ENCODE assay signal across 9 cellular contexts in the genomic region with DNA sequence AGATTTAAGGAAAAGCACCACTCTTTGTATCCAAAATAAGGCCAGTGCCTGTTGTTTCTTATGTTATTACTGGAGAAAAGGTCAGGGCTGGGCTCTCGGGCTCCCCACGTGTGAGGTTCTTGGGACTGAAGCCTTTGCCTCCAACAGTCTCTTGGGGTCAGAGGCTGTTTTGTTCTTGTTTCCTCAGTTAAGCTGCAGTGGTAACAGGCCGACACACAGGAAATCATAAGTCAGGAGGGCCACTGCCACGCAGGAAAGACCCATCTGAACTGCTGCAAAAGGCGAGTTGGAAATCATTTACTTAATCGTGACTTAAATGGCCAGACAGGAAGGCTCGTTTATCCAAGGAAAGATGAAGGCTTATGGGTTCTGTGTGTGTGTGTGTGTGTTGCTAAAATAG. TPM values are rescaled to one million over a fixed set of nuclear protein-coding genes. Genes with fewer than 3 reads are reported as not detected.
DNase-seq lines count a peak whose midpoint lies in the region; ATAC-seq, FAIRE-seq and TF ChIP-seq lines count a peak whose summit lies in the region.
"Had no signal": no experiment of that assay in that cellular context is flagged by ENCODE, and none has a peak within 500 bp of the region (broad histone marks: within the 10 kb centered on the region; RNA-seq: fewer than 3 reads in every experiment).

No MANE protein-coding gene starts in this region.

- H2BK120ac ChIP-seq in mesendoderm (ENCODE audit: low read depth, low read length), result no peak overlapping the region

- no peaks in the 10 kb centered on the region for H4K20me1 ChIP-seq in astrocyte (ENCODE audit: insufficient read depth, low read length)

- no peaks in the 10 kb centered on the region for H3K79me1 ChIP-seq in mesendoderm (ENCODE audit: low read length)

- no peak overlapping the region for H2BK15ac ChIP-seq in mesendoderm (replicated peaks; ENCODE audit: low read depth)

- no peak overlapping the region for H3K27ac Mint-ChIP-seq in astrocyte (ENCODE audit: unreplicated experiment)
- H3K27ac Mint-ChIP-seq: brain had no signal

- no peaks in the 10 kb centered on the region for H3K9me3 ChIP-seq in astrocyte (ENCODE audit: insufficient read depth, low read depth, low read length)
- no peaks in the 10 kb centered on the region for H3K9me3 ChIP-seq in uterus

- peaks cover 2% of the 10 kb centered on the region for H3K9me3 Mint-ChIP-seq in astrocyte (ENCODE audit: unreplicated experiment)
- H3K9me3 Mint-ChIP-seq: brain had no signal

- peaks cover 41% of the 10 kb centered on the region for H3K4me1 ChIP-seq in astrocyte (ENCODE audit: insufficient read depth, low read length)
- no peaks in the 10 kb centered on the region for H3K4me1 ChIP-seq in mesendoderm (ENCODE audit: control insufficient read depth, low read depth, low read length)
- H3K4me1 ChIP-seq in uterus, result no peaks in the 10 kb centered on the region

- WGBS in mesendoderm (ENCODE audit: extremely low coverage, insufficient coverage, low lambda C conversion rate), result no CpG with 5 or more reads among the region's 7 CpGs

- no peaks in the 10 kb centered on the region for H3K36me3 Mint-ChIP-seq in astrocyte (ENCODE audit: low read depth, unreplicated experiment)
- H3K36me3 Mint-ChIP-seq: brain had no signal

- no peaks in the 10 kb centered on the region for H3K27me3 ChIP-seq in astrocyte (ENCODE audit: insufficient read depth, low read length)
- no peaks in the 10 kb centered on the region for H3K27me3 ChIP-seq in mesendoderm (ENCODE audit: insufficient read depth, low read length, poor library complexity)
- H3K27me3 ChIP-seq in uterus, result no peaks in the 10 kb centered on the region

- H3K9ac ChIP-seq in astrocyte (ENCODE audit: low read length), result peak overlapping the region; percentile 53
- H3K9ac ChIP-seq in mesendoderm (ENCODE audit: low read length), result no peak overlapping the region

- H4K8ac ChIP-seq in mesendoderm (ENCODE audit: low read depth, low read length), result no peak overlapping the region

- peaks cover 1% of the 10 kb centered on the region for H3K27me3 Mint-ChIP-seq in astrocyte (ENCODE audit: low read depth, unreplicated experiment)

- no peak overlapping the region for H3K18ac ChIP-seq in mesendoderm (ENCODE audit: low read length)

- H4K5ac ChIP-seq in mesendoderm (ENCODE audit: low read length), result no peak overlapping the region

- H3K4me2 ChIP-seq in astrocyte (ENCODE audit: low read length) (peak overlapping the region; percentile 42), mesendoderm (ENCODE audit: low read length) (no peak overlapping the region)

- H3K79me2 ChIP-seq in astrocyte (ENCODE audit: insufficient read depth, low read length), result no peaks in the 10 kb centered on the region
- no peaks in the 10 kb centered on the region for H3K79me2 ChIP-seq in mesendoderm (ENCODE audit: control insufficient read depth, insufficient read depth, low read length)

- ATAC-seq in HG03196 (IDR thresholded peaks at IDR 0.05; ENCODE audit: unreplicated experiment) (peak; percentile 45), HG03354 (IDR thresholded peaks at IDR 0.05; ENCODE audit: poor library complexity, severe bottlenecking, unreplicated experiment) (no peak)
- ATAC-seq: left colon had no signal

- H2AFZ ChIP-seq in astrocyte (ENCODE audit: low read depth, low read length), result peak overlapping the region; percentile 5

- peak overlapping the region; percentile 19 for H3K56ac ChIP-seq in mesendoderm (ENCODE audit: low read length)

- H2AK5ac ChIP-seq in mesendoderm (ENCODE audit: low read length), result no peak overlapping the region

- no peak overlapping the region for H3K4ac ChIP-seq in mesendoderm (ENCODE audit: low read depth, low read length)

- H3K4me1 Mint-ChIP-seq in astrocyte (ENCODE audit: low read depth, unreplicated experiment), result peaks cover 14% of the 10 kb centered on the region
- H3K4me1 Mint-ChIP-seq: brain had no signal

- DNase-seq in astrocyte (ENCODE audit: low read depth) (no peak), mesendoderm (no peak), urothelium cell line (ENCODE audit: low spot score) (no peak), uterus (no peak)
- DNase-seq: left colon had no signal

- TF ChIP-seq CTCF in GM12873 (IDR thresholded peaks at IDR 0.05; ENCODE audit: insufficient read depth, low read depth, low read length, missing control alignments) (peak; percentile 11), astrocyte (IDR thresholded peaks at IDR 0.05; ENCODE audit: insufficient read depth, low read depth, low read length) (no peak), uterus (IDR thresholded peaks at IDR 0.05) (no peak)

- H3K27ac ChIP-seq in astrocyte (ENCODE audit: low read depth, low read length) (peak overlapping the region; percentile 91), mesendoderm (ENCODE audit: low read depth, low read length) (no peak overlapping the region), uterus (no peak overlapping the region)

- no peak overlapping the region for H3K4me3 ChIP-seq in astrocyte (ENCODE audit: insufficient read depth, low read depth, low read length)
- no peak overlapping the region for H3K4me3 ChIP-seq in mesendoderm (ENCODE audit: low read length)
- H3K4me3 ChIP-seq in uterus, result no peak overlapping the region

- no peak overlapping the region for H3K23ac ChIP-seq in mesendoderm (ENCODE audit: low read length)

- H3K36me3 ChIP-seq in astrocyte (ENCODE audit: insufficient read depth, low read length), result no peaks in the 10 kb centered on the region
- H3K36me3 ChIP-seq in mesendoderm (ENCODE audit: control insufficient read depth, insufficient read depth, low read length), result no peaks in the 10 kb centered on the region
- no peaks in the 10 kb centered on the region for H3K36me3 ChIP-seq in uterus

- no peak for TF ChIP-seq POLR2A in uterus (IDR thresholded peaks at IDR 0.05)

- H3K4me3 Mint-ChIP-seq in astrocyte (ENCODE audit: unreplicated experiment), result no peak overlapping the region
- H3K4me3 Mint-ChIP-seq: brain had no signal

- FAIRE-seq in astrocyte (lab: Jason Lieb, UNC) (no peak), urothelium cell line (lab: Jason Lieb, UNC) (no peak)

- no peak overlapping the region for H2BK5ac ChIP-seq in mesendoderm (ENCODE audit: low read length)

- intact Hi-C loops in uterus (cut with DNase I; ENCODE audit: low total_unique reads), result no loop called here

RNA-seq across cellular contexts. Expression of gene IL37, which starts 30.3 kb away (rescaled TPM):
- total RNA-seq in astrocyte, result not detected in 2 replicates
- polyA plus RNA-seq in mesendoderm (2013, experiment 1 of 2), result not detected
- polyA plus RNA-seq in mesendoderm (2013, experiment 2 of 2), result not detected
- not detected for total RNA-seq in uterus

RNA-seq across cellular contexts. Expression of gene IL1B, which starts 44.1 kb away (rescaled TPM):
- total RNA-seq in astrocyte (not detected in 2 replicates), uterus (under 1 TPM in 1 of 4 donors, not detected in 3; 0.26 TPM)
- polyA plus RNA-seq in mesendoderm (2013, experiment 1 of 2), result not detected
- not detected for polyA plus RNA-seq in mesendoderm (2013, experiment 2 of 2)
